ENCODE assay signal across 19 cellular contexts in the genomic region with DNA sequence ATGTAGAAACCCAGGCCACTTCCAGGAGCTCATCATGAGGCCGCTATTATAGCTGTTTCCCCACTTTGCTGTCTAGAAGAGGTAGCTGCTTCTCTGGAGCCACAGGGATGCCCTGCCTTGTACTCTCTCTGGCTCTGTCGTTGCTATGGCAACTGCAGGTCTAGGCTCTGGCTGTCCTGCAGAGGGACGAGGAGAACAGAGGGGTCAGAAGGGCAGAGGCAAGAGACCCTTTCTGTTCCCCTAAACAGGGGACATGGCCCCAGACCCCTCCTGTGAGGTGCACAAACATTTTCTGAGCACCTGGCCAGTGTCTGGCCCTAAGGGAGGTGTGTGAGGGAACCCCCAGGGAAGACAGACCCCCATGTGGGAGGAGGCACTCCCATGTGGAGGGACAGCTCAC. TPM values are rescaled to one million over a fixed set of nuclear protein-coding genes. Genes with fewer than 3 reads are reported as not detected.
DNase-seq lines count a peak whose midpoint lies in the region; ATAC-seq, FAIRE-seq and TF ChIP-seq lines count a peak whose summit lies in the region.
"Had no signal": no experiment of that assay in that cellular context is flagged by ENCODE, and none has a peak within 500 bp of the region (broad histone marks: within the 10 kb centered on the region; RNA-seq: fewer than 3 reads in every experiment).

No MANE protein-coding gene starts in this region.

- TF ChIP-seq POLR2A in esophagus muscularis mucosa (IDR thresholded peaks at IDR 0.05; ENCODE audit: low read depth) (no peak), GM12892 (IDR thresholded peaks at IDR 0.05; ENCODE audit: low read depth, low read length) (no peak)

- H3K27ac ChIP-seq in esophagus muscularis mucosa (replicated peaks in 1 of 4) = peak overlapping the region in 3 of 4 donors; percentile 24 to 96 (median 87)

- 86% methylated on average over 2 of the region's 3 CpGs for WGBS in esophagus muscularis mucosa

- peaks cover 77 to 88% (median 80%) of the 10 kb centered on the region in 4 donors for H3K4me1 ChIP-seq in esophagus muscularis mucosa

- peaks cover 80% of the 10 kb centered on the region for H3K4me1 Mint-ChIP-seq in activated T-cell treated with anti-CD3 and anti-CD28 coated beads, Interleukin-2, amount 50 U/mL, for 24 hours (ENCODE audit: low read depth)
- peaks cover 68% of the 10 kb centered on the region for H3K4me1 Mint-ChIP-seq in activated T-cell treated with anti-CD3 and anti-CD28 coated beads, Interleukin-2, amount 50 U/mL, for 72 hours (ENCODE audit: low read depth)

- H3K9me3 Mint-ChIP-seq in activated T-cell treated with anti-CD3 and anti-CD28 coated beads, Interleukin-2, amount 50 U/mL, for 24 hours = peaks cover 5% of the 10 kb centered on the region
- peaks cover 2% of the 10 kb centered on the region in 2 donors for H3K9me3 Mint-ChIP-seq in activated T-cell treated with anti-CD3 and anti-CD28 coated beads, Interleukin-2, amount 50 U/mL, for 72 hours

- H3K4me3 ChIP-seq in esophagus muscularis mucosa = no peak overlapping the region
- H3K4me3 ChIP-seq: esophagus squamous epithelium had no signal

- peaks cover 24% of the 10 kb centered on the region for H3K36me3 Mint-ChIP-seq in activated T-cell treated with anti-CD3 and anti-CD28 coated beads, Interleukin-2, amount 50 U/mL, for 24 hours (ENCODE audit: low read depth)
- H3K36me3 Mint-ChIP-seq in activated T-cell treated with anti-CD3 and anti-CD28 coated beads, Interleukin-2, amount 50 U/mL, for 72 hours (ENCODE audit: insufficient read depth in 2 of 2) = peaks cover 3 to 16% of the 10 kb centered on the region in 2 donors

- no peaks in the 10 kb centered on the region for H3K27me3 Mint-ChIP-seq in activated T-cell treated with anti-CD3 and anti-CD28 coated beads, Interleukin-2, amount 50 U/mL, for 24 hours
- H3K27me3 Mint-ChIP-seq in activated T-cell treated with anti-CD3 and anti-CD28 coated beads, Interleukin-2, amount 50 U/mL, for 72 hours (ENCODE audit: low read depth) = peaks cover 14% of the 10 kb centered on the region
- H3K27me3 Mint-ChIP-seq: activated naive CD8-positive, alpha-beta T cell had no signal

- TF ChIP-seq CTCF in esophagus muscularis mucosa (IDR thresholded peaks at IDR 0.05) = no peak
- no peak for TF ChIP-seq CTCF in omental fat pad (IDR thresholded peaks at IDR 0.05)

- no peak overlapping the region for H3K27ac Mint-ChIP-seq in activated T-cell treated with anti-CD3 and anti-CD28 coated beads, Interleukin-2, amount 50 U/mL, for 24 hours
- no peak overlapping the region for H3K27ac Mint-ChIP-seq in activated T-cell treated with anti-CD3 and anti-CD28 coated beads, Interleukin-2, amount 50 U/mL, for 72 hours
- H3K27ac Mint-ChIP-seq: activated naive CD8-positive, alpha-beta T cell had no signal

- no peaks in the 10 kb centered on the region for H3K9me3 ChIP-seq in esophagus muscularis mucosa
- H3K9me3 ChIP-seq: esophagus squamous epithelium had no signal

- no peaks in the 10 kb centered on the region for H3K27me3 ChIP-seq in esophagus muscularis mucosa
- H3K27me3 ChIP-seq: dorsolateral prefrontal cortex, esophagus squamous epithelium had no signal

- TF ChIP-seq EP300 in esophagus muscularis mucosa (IDR thresholded peaks at IDR 0.05) = no peak

- FAIRE-seq in GM12892 (lab: Jason Lieb, UNC) = no peak
- FAIRE-seq: islet of Langerhans had no signal

- H3K36me3 ChIP-seq in esophagus muscularis mucosa = peaks cover 0 to 22% (median 14%) of the 10 kb centered on the region in 4 donors

- intact Hi-C loops in esophagus muscularis mucosa (cut with DNase I) = no loop called here

- DNase-seq in activated T-cell treated with anti-CD3 and anti-CD28 coated beads, Interleukin-2, amount 50 U/mL, for 24 hours = peak; percentile 37
- no peak for DNase-seq in activated T-cell treated with anti-CD3 and anti-CD28 coated beads, Interleukin-2, amount 50 U/mL, for 72 hours
- DNase-seq in NCI-H460 (ENCODE audit: extremely low read depth, low read depth) (peak; percentile 45), esophagus muscularis mucosa (ENCODE audit: extremely low spot score) (no peak), omental fat pad (ENCODE audit: low spot score) (peak; percentile 19), GM12892 (ENCODE audit: insufficient read length) (no peak), NCI-H1105 treated with DMSO at 0.1 percent for 48 hours (lab: John Stamatoyannopoulos, UW) (no peak)
- DNase-seq in NK-92 treated with Interleukin-12 subunit alpha and Interleukin-12 subunit beta, amount 100 ng/mL, for 24 hours (lab: John Stamatoyannopoulos, UW) = no peak
- DNase-seq: activated CD4-positive, alpha-beta T cell treated with anti-CD3 and anti-CD28 coated beads, Interleukin-2, amount 50 U/mL, for 4 hours; activated T-cell treated with anti-CD3 and anti-CD28 coated beads, Interleukin-2, amount 50 U/mL, for 1 hour; COR-L47; dorsolateral prefrontal cortex; esophagus squamous epithelium; NCI-H187 treated with DMSO at 0.1 percent for 48 hours; NCI-H526; occipital lobe; stimulated activated CD4-positive, alpha-beta T cell treated with anti-CD3 and anti-CD28 coated beads, Interleukin-2, amount 100 ng/mL, for 24 hours had no signal

- no peak overlapping the region for H3K4me3 Mint-ChIP-seq in activated T-cell treated with anti-CD3 and anti-CD28 coated beads, Interleukin-2, amount 50 U/mL, for 24 hours
- no peak overlapping the region for H3K4me3 Mint-ChIP-seq in activated T-cell treated with anti-CD3 and anti-CD28 coated beads, Interleukin-2, amount 50 U/mL, for 72 hours
- H3K4me3 Mint-ChIP-seq: activated naive CD8-positive, alpha-beta T cell had no signal

- no peak for ATAC-seq in activated T-cell treated with anti-CD3 and anti-CD28 coated beads, Interleukin-2, amount 50 U/mL, for 72 hours (replicated peaks in 1 of 2)
- ATAC-seq in omental fat pad (ENCODE audit: low FRiP score) = no peak

RNA-seq across cellular contexts. Expression of a gene that starts 31.4 kb away (rescaled TPM):
- total RNA-seq in activated T-cell treated with anti-CD3 and anti-CD28 coated beads, Interleukin-2, amount 50 U/mL, for 72 hours = 10 to 100 TPM; 27.8 to 29.7 TPM
- total RNA-seq in NCI-H460 (2014; rRNA removed; shearing (Covaris generic)) = 58.6 and 77.9 TPM in 2 replicates
- 18.1 and 22.7 TPM in 2 replicates for polyA plus RNA-seq in NCI-H460 (2014; cell fraction: nucleus; rRNA removed)
- 10 to 100 TPM; 18.7 to 56.0 (median 39.9) TPM for total RNA-seq in esophagus muscularis mucosa
- 10 to 100 TPM; 23.4 to 66.2 (median 49.9) TPM for total RNA-seq in omental fat pad
- polyA plus RNA-seq in GM12892 (2012; ENCODE audit: missing spikeins) = 2.7 TPM

RNA-seq across cellular contexts. Expression of a gene that starts 37.9 kb away (rescaled TPM):
- 1 to 10 TPM; 6.8 to 9.5 TPM for total RNA-seq in activated T-cell treated with anti-CD3 and anti-CD28 coated beads, Interleukin-2, amount 50 U/mL, for 72 hours
- 75.4 and 86.5 TPM in 2 replicates for total RNA-seq in NCI-H460 (2014; rRNA removed; shearing (Covaris generic))
- 31.1 and 40.9 TPM in 2 replicates for polyA plus RNA-seq in NCI-H460 (2014; cell fraction: nucleus; rRNA removed)
- total RNA-seq in esophagus muscularis mucosa (under 1 TPM; 0.42 to 0.99 (median 0.63) TPM), omental fat pad (1 to 10 TPM in 1 of 4 donors, under 1 TPM in 3; 0.12 to 1.4 (median 0.54) TPM)
- 1.2 TPM for polyA plus RNA-seq in GM12892 (2012; ENCODE audit: missing spikeins)

RNA-seq across cellular contexts. Expression of a gene that starts 46.7 kb away (rescaled TPM):
- total RNA-seq in activated T-cell treated with anti-CD3 and anti-CD28 coated beads, Interleukin-2, amount 50 U/mL, for 72 hours = 1 to 10 TPM in 1 of 2 donors, under 1 TPM in 1; 0.72 to 1.1 TPM
- 1.4 and 2.1 TPM in 2 replicates for total RNA-seq in NCI-H460 (2014; rRNA removed; shearing (Covaris generic))
- 0.75 and 0.82 TPM in 2 replicates for polyA plus RNA-seq in NCI-H460 (2014; cell fraction: nucleus; rRNA removed)
- total RNA-seq in esophagus muscularis mucosa (1 to 10 TPM in 2 of 4 donors, under 1 TPM in 2; 0.71 to 1.6 (median 1.0) TPM), omental fat pad (under 1 TPM; 0.19 to 0.95 (median 0.33) TPM)
- 0.19 TPM for polyA plus RNA-seq in GM12892 (2012; ENCODE audit: missing spikeins)

RNA-seq across cellular contexts. Expression of a gene that starts 52.2 kb away (rescaled TPM):
- 100 to 1,000 TPM; 113 to 117 TPM for total RNA-seq in activated T-cell treated with anti-CD3 and anti-CD28 coated beads, Interleukin-2, amount 50 U/mL, for 72 hours
- 202 and 212 TPM in 2 replicates for total RNA-seq in NCI-H460 (2014; rRNA removed; shearing (Covaris generic))
- polyA plus RNA-seq in NCI-H460 (2014; cell fraction: nucleus; rRNA removed) = 110 and 125 TPM in 2 replicates
- 100 to 1,000 TPM; 123 to 172 (median 152) TPM for total RNA-seq in esophagus muscularis mucosa
- 100 to 1,000 TPM in 2 of 4 donors, 10 to 100 TPM in 2; 63.9 to 116 (median 97.6) TPM for total RNA-seq in omental fat pad
- polyA plus RNA-seq in GM12892 (2012; ENCODE audit: missing spikeins) = 137 TPM

Comparison
In these comparisons a context has a peak if more than half of its experiments do, and no peak if none do; other contexts are left out.
1. DNase-seq: peak in activated T-cell treated with anti-CD3 and anti-CD28 coated beads, Interleukin-2, amount 50 U/mL, for 24 hours (single experiment), NCI-H460 (single experiment) and omental fat pad (single experiment); none in activated T-cell treated with anti-CD3 and anti-CD28 coated beads, Interleukin-2, amount 50 U/mL, for 72 hours (0 of 2), esophagus muscularis mucosa (single experiment), GM12892 (single experiment), NCI-H1105 treated with DMSO at 0.1 percent for 48 hours (single experiment) and NK-92 treated with Interleukin-12 subunit alpha and Interleukin-12 subunit beta, amount 100 ng/mL, for 24 hours (single experiment).